In genomic region chr2:231786917-231787292, GRCh38 we compare ENCODE assay signal across 8 cellular contexts. TPM values are rescaled to one million over a fixed set of nuclear protein-coding genes. Genes with fewer than 3 reads are reported as not detected.
DNase-seq lines count a peak whose midpoint lies in the region; TF ChIP-seq lines count a peak whose summit lies in the region.

No MANE protein-coding gene starts in this region.

- no peaks in the 10 kb centered on the region for H3K27me3 ChIP-seq in SU-DHL-6 (ENCODE audit: low read length)

- no peaks in the 10 kb centered on the region for H3K9me2 ChIP-seq in SU-DHL-6 (replicated peaks; ENCODE audit: insufficient read depth, low read length)

- H3K79me2 ChIP-seq in SU-DHL-6 (ENCODE audit: insufficient read depth, low read length): peaks cover 63% of the 10 kb centered on the region

- peak overlapping the region; percentile 81 for H3K4me2 ChIP-seq in SU-DHL-6 (ENCODE audit: low read depth, low read length, poor library complexity, severe bottlenecking)

- H3K4me3 ChIP-seq in GM12875 (ENCODE audit: low read depth, low read length) (peak overlapping the region; percentile 85), SU-DHL-6 (ENCODE audit: insufficient read depth, low read length, poor library complexity, severe bottlenecking) (peak overlapping the region; percentile 96), fibroblast of villous mesenchyme (ENCODE audit: low read depth, low read length) (peak overlapping the region; percentile 88), skeletal muscle cell (ENCODE audit: low read depth, low read length) (peak overlapping the region; percentile 90)

- H3F3A ChIP-seq in SU-DHL-6 (ENCODE audit: insufficient read depth): peaks cover 4% of the 10 kb centered on the region; the same call in 1 of the 2 replicates

- peaks cover 4% of the 10 kb centered on the region; the same call in 1 of the 2 replicates for H3K36me3 ChIP-seq in SU-DHL-6 (ENCODE audit: low read length)

- H2AFZ ChIP-seq in SU-DHL-6 (ENCODE audit: low read depth, low read length, severe bottlenecking): peak overlapping the region; percentile 54

- H3K9ac ChIP-seq in SU-DHL-6 (ENCODE audit: low read length): peak overlapping the region; percentile 80

- no peak overlapping the region for H3K27ac ChIP-seq in SU-DHL-6 (ENCODE audit: low read depth, low read length)

- no peaks in the 10 kb centered on the region for H3K9me3 ChIP-seq in SU-DHL-6 (ENCODE audit: insufficient read depth, low read length)

- H4K20me1 ChIP-seq in SU-DHL-6 (ENCODE audit: low read depth, low read length): peaks cover 7% of the 10 kb centered on the region

- TF ChIP-seq CTCF in GM12875 (IDR thresholded peaks at IDR 0.05; ENCODE audit: borderline replicate concordance, insufficient read depth, low read depth, low read length) (no peak), SU-DHL-6 (IDR thresholded peaks at IDR 0.05; ENCODE audit: insufficient read depth, low read length, poor library complexity, severe bottlenecking) (no peak), fibroblast of villous mesenchyme (IDR thresholded peaks at IDR 0.05; ENCODE audit: insufficient read depth, low read depth, low read length) (no peak)

- DNase-seq in fibroblast of villous mesenchyme (ENCODE audit: low read depth): no peak
- no peak for DNase-seq in skeletal muscle cell (ENCODE audit: low read depth)
- no peak for DNase-seq in MV-4-11 (lab: John Stamatoyannopoulos, UW)
- no peak for DNase-seq in NCI-H526 (lab: John Stamatoyannopoulos, UW)
- no peak for DNase-seq in RPMI8226
- no peak for DNase-seq in NCI-H2171 treated with DMSO at 0.1 percent for 48 hours (lab: John Stamatoyannopoulos, UW)

RNA-seq across cellular contexts. Expression of gene COPS7B, which starts 0.7 kb away (rescaled TPM):
- total RNA-seq in fibroblast of villous mesenchyme: 22.2 and 23.7 TPM in 2 replicates

RNA-seq across cellular contexts. Expression of gene PDE6D, which starts 5.8 kb away (rescaled TPM):
- total RNA-seq in fibroblast of villous mesenchyme: 17.7 and 24.6 TPM in 2 replicates
